In genomic region chr6:38982470-38982869, GRCh38 we compare ENCODE assay signal across 25 cellular contexts.
DNase-seq lines count a peak whose midpoint lies in the region; ATAC-seq, FAIRE-seq and TF ChIP-seq lines count a peak whose summit lies in the region.
"Had no signal": no experiment of that assay in that cellular context is flagged by ENCODE, and none has a peak within 500 bp of the region (broad histone marks: within the 10 kb centered on the region; RNA-seq: fewer than 3 reads in every experiment).

No MANE protein-coding gene starts in this region.

- H3K14ac ChIP-seq in H1 (ENCODE audit: insufficient read length), result no peak overlapping the region

- H3K4me1 ChIP-seq in H1 (replicated peaks in 1 of 4; ENCODE audit: control insufficient read depth in 3 of 4, insufficient read depth in 4 of 4, low read length in 3 of 4), result peaks cover 2 to 6% (median 5%) of the 10 kb centered on the region in 4 experiments; a peak in 6 of 7 replicates
- no peaks in the 10 kb centered on the region for H3K4me1 ChIP-seq in thyroid gland
- H3K4me1 ChIP-seq: BLaER1, Caco-2, SJCRH30 had no signal

- POLR2A ChIA-PET in H1 (lab: Charles Lee; ENCODE audit: partially characterized antibody), result interaction anchor here (0.9 kb wide), 1 partner anchor 19 kb away, joined by 3 read pairs; no protein-coding TSS in a partner anchor

- TF ChIP-seq POLR2A in H1 (IDR thresholded peaks at IDR 0.05; ENCODE audit: control extremely low read depth in 1 of 2, low read depth in 2 of 2, low read length in 2 of 2) (no peak), thyroid gland (IDR thresholded peaks at IDR 0.05) (no peak)

- CTCF ChIA-PET in H1 (lab: Charles Lee; ENCODE audit: partially characterized antibody), result interaction anchor here (0.7 to 1.9 kb wide), 6 partner anchors 9 to 183 kb away, joined by 3 to 12 read pairs (median 6); no protein-coding TSS in a partner anchor

- no peak overlapping the region for H2BK20ac ChIP-seq in H1 (ENCODE audit: low read length)

- no peak overlapping the region for H2BK5ac ChIP-seq in H1 (ENCODE audit: low read depth, low read length)

- no peak overlapping the region for H3K9ac ChIP-seq in H1 (replicated peaks in 1 of 4; ENCODE audit: extremely low read depth in 1 of 4, low read depth in 3 of 4, low read length in 3 of 4)
- H3K9ac ChIP-seq: BLaER1 had no signal

- 59% methylated on average over 2 of the region's 2 CpGs; no CpG with 5 or more reads in 1 of the 2 experiments for WGBS in H1 (ENCODE audit: extremely low coverage in 1 of 2, insufficient coverage in 1 of 2, insufficient read length in 1 of 2, insufficient replicate concordance in 2 of 2, low coverage in 1 of 2, low lambda C conversion rate in 2 of 2, missing lambda C conversion rate in 1 of 2), 2 experiments
- 35 to 57% methylated on average over 2 of the region's 2 CpGs for WGBS in thyroid gland, 2 donors

- H4K20me1 ChIP-seq in H1 (replicated peaks in 1 of 2; ENCODE audit: control insufficient read depth in 1 of 2, insufficient read depth in 2 of 2, low read length in 2 of 2), result no peaks in the 10 kb centered on the region
- H4K20me1 ChIP-seq: BLaER1 had no signal

- no peak overlapping the region for H3K4ac ChIP-seq in H1 (replicated peaks; ENCODE audit: insufficient read length, low read depth, low read length)

- H3K27me3 ChIP-seq in H1 (replicated peaks in 1 of 4; ENCODE audit: control insufficient read depth in 3 of 4, extremely low read depth in 1 of 4, insufficient read depth in 3 of 4, low read length in 3 of 4) (no peaks in the 10 kb centered on the region), thyroid gland (no peaks in the 10 kb centered on the region)
- H3K27me3 ChIP-seq: BLaER1, SJCRH30 had no signal

- H3K79me2 ChIP-seq in H1 (ENCODE audit: control insufficient read depth in 1 of 2, insufficient read depth in 2 of 2, low read length in 2 of 2), result no peaks in the 10 kb centered on the region

- H3K36me3 ChIP-seq in H1 (ENCODE audit: control insufficient read depth in 2 of 4, insufficient read depth in 4 of 4, low read length in 3 of 4) (no peaks in the 10 kb centered on the region), thyroid gland (no peaks in the 10 kb centered on the region)
- H3K36me3 ChIP-seq: BLaER1, SJCRH30 had no signal

- H2BK15ac ChIP-seq in H1 (ENCODE audit: low read length), result no peak overlapping the region

- no peak overlapping the region for H4K8ac ChIP-seq in H1 (ENCODE audit: extremely low read depth, insufficient read depth, low read length)

- H4K91ac ChIP-seq in H1 (replicated peaks; ENCODE audit: insufficient read length, low read length), result no peak overlapping the region

- FAIRE-seq in H1 (lab: Jason Lieb, UNC), result peak; percentile 70
- FAIRE-seq: G401.6, GM12892, GM18507, H54 had no signal

- H2AK5ac ChIP-seq in H1 (ENCODE audit: low read depth, low read length), result no peak overlapping the region

- H3K27ac ChIP-seq in H1 (ENCODE audit: low read depth, low read length) (no peak overlapping the region), thyroid gland (no peak overlapping the region)
- H3K27ac ChIP-seq: BLaER1, SJCRH30 had no signal

- intact Hi-C loops in thyroid gland (cut with DNase I), result no loop called here

- no peak overlapping the region for H4K5ac ChIP-seq in H1 (ENCODE audit: insufficient read length, low read depth, low read length)

- H3K23me2 ChIP-seq in H1 (ENCODE audit: low read depth, low read length), result no peaks in the 10 kb centered on the region; the same call in 1 of the 2 replicates

- H3K56ac ChIP-seq in H1 (replicated peaks; ENCODE audit: insufficient read length, low read depth, low read length), result no peak overlapping the region

- no peak overlapping the region for H3K23ac ChIP-seq in H1 (ENCODE audit: insufficient read length)

- TF ChIP-seq RAD21 in H1 (IDR thresholded peaks at IDR 0.05 in 1 of 2, conservative IDR thresholded peaks at IDR 0.05 in 1 of 2; ENCODE audit: low read depth in 2 of 2, low read length in 2 of 2), result no peak

- no peak overlapping the region for H3K18ac ChIP-seq in H1 (ENCODE audit: extremely low read depth, low read length)

- no peak overlapping the region for H3K4me3 ChIP-seq in H1 (ENCODE audit: extremely low read depth in 1 of 4, insufficient read depth in 2 of 4, low read depth in 3 of 4, low read length in 4 of 4)
- no peak overlapping the region for H3K4me3 ChIP-seq in thyroid gland (replicated peaks in 1 of 3)
- H3K4me3 ChIP-seq: BLaER1, SJCRH30 had no signal

- H3K9me3 ChIP-seq in H1 (ENCODE audit: insufficient read depth in 2 of 2, low read depth in 1 of 2, low read length in 1 of 2) (no peaks in the 10 kb centered on the region), thyroid gland (no peaks in the 10 kb centered on the region)
- H3K9me3 ChIP-seq: BLaER1, Caco-2, SJCRH30 had no signal

- no peak overlapping the region for H2BK12ac ChIP-seq in H1 (ENCODE audit: low read depth, low read length)

- H3K79me1 ChIP-seq in H1 (ENCODE audit: low read depth, low read length), result no peaks in the 10 kb centered on the region

- DNase-seq in HuH-7 (ENCODE audit: low spot score), result peak; percentile 21
- no peak for DNase-seq in H1 (ENCODE audit: low read depth in 1 of 2, low spot score in 2 of 2)
- DNase-seq in left kidney (ENCODE audit: low read depth, low spot score), result peak; percentile 24
- no peak for DNase-seq in activated effector memory CD4-positive, alpha-beta T cell treated with anti-CD3 and anti-CD28 coated beads, Interleukin-2, amount 50 U/mL, for 16 hours
- DNase-seq in NCI-H2081 (lab: John Stamatoyannopoulos, UW), result no peak
- no peak for DNase-seq in thyroid gland
- DNase-seq: CD4-positive, alpha-beta T cell; HFFc6; KG1; NCI-H1092 treated with DMSO at 0.1 percent for 48 hours; NCI-H1436 treated with DMSO at 0.1 percent for 48 hours; NCI-H1930; NCI-H345; NCI-H524; NCI-H774; NK-92 treated with Interleukin-12 subunit alpha and Interleukin-12 subunit beta, amount 100 ng/mL, for 24 hours; SJCRH30 had no signal

- TF ChIP-seq CTCF in H1 (IDR thresholded peaks at IDR 0.05; ENCODE audit: control extremely low read depth in 1 of 3, insufficient read depth in 1 of 3, low read depth in 1 of 3, low read length in 3 of 3) (no peak), thyroid gland (IDR thresholded peaks at IDR 0.05) (no peak)

- no peak for TF ChIP-seq EP300 in H1 (IDR thresholded peaks at IDR 0.05; ENCODE audit: borderline replicate concordance in 1 of 2, low read depth in 2 of 2, low read length in 2 of 2)

- H3K4me2 ChIP-seq in H1 (ENCODE audit: insufficient read depth in 1 of 2, low read depth in 2 of 2, low read length in 2 of 2), result peak overlapping the region; percentile 35 to 43; a peak in 3 of 4 replicates
- H3K4me2 ChIP-seq: BLaER1 had no signal

- ATAC-seq in GM18907 (IDR thresholded peaks at IDR 0.05; ENCODE audit: unreplicated experiment), result no peak
- ATAC-seq: Panc1 had no signal

- peak overlapping the region; percentile 87 for H2AFZ ChIP-seq in H1 (ENCODE audit: low read length)

- H2BK120ac ChIP-seq in H1 (replicated peaks; ENCODE audit: low read depth, low read length), result no peak overlapping the region

TF ChIP-seq in H1, 55 proteins besides CTCF, POLR2A, EP300 and RAD21 (continues in another document):
- TF ChIP-seq RFX5 (IDR thresholded peaks at IDR 0.05; ENCODE audit: borderline replicate concordance, low read depth, low read length) (no peak), JUND (IDR thresholded peaks at IDR 0.05; ENCODE audit: low read length) (no peak), CTBP2 (IDR thresholded peaks at IDR 0.05; ENCODE audit: borderline replicate concordance, insufficient read depth, insufficient read length, low read length) (no peak), ASH2L (IDR thresholded peaks at IDR 0.05; ENCODE audit: low read length) (peak; percentile 48), GABPA (IDR thresholded peaks at IDR 0.05; ENCODE audit: borderline replicate concordance, insufficient read depth, low read length) (no peak), EZH2 (IDR thresholded peaks at IDR 0.05; ENCODE audit: low read depth, low read length, severe bottlenecking) (no peak), POU5F1 (IDR thresholded peaks at IDR 0.05; ENCODE audit: low read depth, low read length) (no peak), SAP30 (IDR thresholded peaks at IDR 0.05; ENCODE audit: insufficient read depth, insufficient replicate concordance, low read length) (no peak), TAF1 (IDR thresholded peaks at IDR 0.05; ENCODE audit: low read depth, low read length) (no peak), YY1 (IDR thresholded peaks at IDR 0.05; ENCODE audit: low read depth, low read length) (no peak), KDM4A (IDR thresholded peaks at IDR 0.05; ENCODE audit: low read depth, low read length, severe bottlenecking) (no peak), HDAC6 (IDR thresholded peaks at IDR 0.05; ENCODE audit: low read depth, low read length) (no peak), FOSL1 (IDR thresholded peaks at IDR 0.05; ENCODE audit: insufficient read depth, low read depth, low read length) (no peak), TBP (IDR thresholded peaks at IDR 0.05; ENCODE audit: low read depth, low read length) (no peak), ATF3 (IDR thresholded peaks at IDR 0.05; ENCODE audit: insufficient read depth, low read depth, low read length) (no peak), CHD1 (IDR thresholded peaks at IDR 0.05; ENCODE audit: low read depth, low read length) (no peak), TEAD4 (IDR thresholded peaks at IDR 0.05; ENCODE audit: low read depth, low read length) (peak; percentile 70; the same call in 1 of the 2 replicates), ATF2 (IDR thresholded peaks at IDR 0.05; ENCODE audit: low read length) (no peak), RNF2 (IDR thresholded peaks at IDR 0.05; ENCODE audit: borderline replicate concordance, low read depth, low read length, missing control alignments, poor library complexity, severe bottlenecking) (no peak)

Comparison
In these comparisons a context has a peak if more than half of its experiments do, and no peak if none do; other contexts are left out.
1. DNase-seq: peak in HuH-7 (single experiment) and left kidney (single experiment); none in H1 (0 of 2), activated effector memory CD4-positive, alpha-beta T cell treated with anti-CD3 and anti-CD28 coated beads, Interleukin-2, amount 50 U/mL, for 16 hours (single experiment), NCI-H2081 (0 of 2) and thyroid gland (0 of 2).